In genomic region chr6:5271926-5272325, GRCh38 we compare ENCODE assay signal across 17 cellular contexts. TPM values are rescaled to one million over a fixed set of nuclear protein-coding genes. Genes with fewer than 3 reads are reported as not detected.
DNase-seq lines count a peak whose midpoint lies in the region; ATAC-seq, FAIRE-seq and TF ChIP-seq lines count a peak whose summit lies in the region.
"Had no signal": no experiment of that assay in that cellular context is flagged by ENCODE, and none has a peak within 500 bp of the region (broad histone marks: within the 10 kb centered on the region; RNA-seq: fewer than 3 reads in every experiment).

No MANE protein-coding gene starts in this region.

- intact Hi-C loops in HepG2 (cut with micrococcal nuclease; ENCODE audit: unreplicated experiment) = no loop called here
- intact Hi-C loops in right lobe of liver (cut with DNase I) = no loop called here

- dilution Hi-C loops in keratinocyte (cut with MboI; ENCODE audit: extremely low pct_ligation_motif_present, low sequenced_read_pairs) = no loop called here

- H3K9ac ChIP-seq in HepG2 (ENCODE audit: insufficient read depth, low read depth, low read length) (no peak overlapping the region), keratinocyte (ENCODE audit: control insufficient read depth, extremely low read depth, insufficient read depth, low read length) (no peak overlapping the region)
- H3K9ac ChIP-seq: BLaER1 had no signal

- no peak for TF ChIP-seq RAD21 in HepG2 (CRISPR knock-in tag; IDR thresholded peaks at IDR 0.05)

- no peak overlapping the region for H3K4me2 ChIP-seq in HepG2 (ENCODE audit: low read depth, low read length)
- peak overlapping the region; percentile 20 for H3K4me2 ChIP-seq in keratinocyte (ENCODE audit: control insufficient read depth, extremely low read depth, insufficient read depth, low read depth, low read length)
- H3K4me2 ChIP-seq: BLaER1 had no signal

- TF ChIP-seq EP300 in HepG2 (IDR thresholded peaks at IDR 0.05; ENCODE audit: low read depth in 2 of 2, low read length in 2 of 2) (no peak), HepG2 (CRISPR knock-in tag; IDR thresholded peaks at IDR 0.05; ENCODE audit: borderline replicate concordance) (no peak), upper lobe of left lung (IDR thresholded peaks at IDR 0.05) (no peak)

- CTCF ChIA-PET in HepG2 (lab: Yijun Ruan, JAX; ENCODE audit: low intra/inter-chr PET ratio, low total read pairs) = no interaction called here

- H3K9me3 ChIP-seq in HepG2 (ENCODE audit: low read length) (no peaks in the 10 kb centered on the region), right lobe of liver (no peaks in the 10 kb centered on the region), keratinocyte (ENCODE audit: control insufficient read depth, low read depth, low read length) (no peaks in the 10 kb centered on the region), upper lobe of left lung (no peaks in the 10 kb centered on the region)
- H3K9me3 ChIP-seq: BLaER1 had no signal

- in situ Hi-C loops in HepG2 (cut with HindIII; ENCODE audit: extremely low pct_ligation_motif_present, low pct_unique_long_range_greater_than_20kb) = no loop called here

- BruUV-seq in HepG2 (replicated peaks; lab: Mats Ljungman, UMichigan) = no TSS peak

- no peak overlapping the region for H2AFZ ChIP-seq in HepG2 (ENCODE audit: low read length)
- no peak overlapping the region for H2AFZ ChIP-seq in keratinocyte (ENCODE audit: control insufficient read depth, low read length)

- H3K27me3 ChIP-seq in HepG2 (ENCODE audit: control insufficient read depth in 1 of 2, insufficient read depth in 2 of 2, low read length in 2 of 2) = no peaks in the 10 kb centered on the region
- no peaks in the 10 kb centered on the region for H3K27me3 ChIP-seq in right lobe of liver
- no peaks in the 10 kb centered on the region for H3K27me3 ChIP-seq in keratinocyte (ENCODE audit: control insufficient read depth, extremely low read depth, insufficient read depth, low read length)
- H3K27me3 ChIP-seq in upper lobe of left lung = no peaks in the 10 kb centered on the region
- H3K27me3 ChIP-seq: BLaER1 had no signal

- no peaks in the 10 kb centered on the region for H3K4me1 ChIP-seq in HepG2 (ENCODE audit: insufficient read depth, low read length)
- no peaks in the 10 kb centered on the region for H3K4me1 ChIP-seq in right lobe of liver
- peaks cover 12% of the 10 kb centered on the region for H3K4me1 ChIP-seq in keratinocyte (ENCODE audit: control insufficient read depth, extremely low read depth, insufficient read depth, low read length)
- peaks cover 0 to 3% (median 0%) of the 10 kb centered on the region in 4 donors for H3K4me1 ChIP-seq in upper lobe of left lung
- H3K4me1 ChIP-seq: BLaER1 had no signal

- H4K20me1 ChIP-seq in HepG2 (ENCODE audit: insufficient read depth, low read length) = no peaks in the 10 kb centered on the region
- no peaks in the 10 kb centered on the region for H4K20me1 ChIP-seq in keratinocyte (ENCODE audit: control insufficient read depth, extremely low read depth, insufficient read depth, low read length)
- H4K20me1 ChIP-seq: BLaER1 had no signal

- H3K36me3 ChIP-seq in HepG2 (replicated peaks in 1 of 2; ENCODE audit: control insufficient read depth in 1 of 2, insufficient read depth in 2 of 2, low read length in 2 of 2) (no peaks in the 10 kb centered on the region), right lobe of liver (no peaks in the 10 kb centered on the region), keratinocyte (ENCODE audit: control insufficient read depth in 2 of 2, extremely low read depth in 1 of 2, insufficient read depth in 2 of 2, low read length in 2 of 2) (peaks cover 0 to 1% of the 10 kb centered on the region in 2 experiments), upper lobe of left lung (no peaks in the 10 kb centered on the region)
- H3K36me3 ChIP-seq: BLaER1 had no signal

- no peak for TF ChIP-seq POLR2A in HepG2 (IDR thresholded peaks at IDR 0.05; ENCODE audit: insufficient read depth in 1 of 2, low read depth in 2 of 2, low read length in 2 of 2)
- TF ChIP-seq POLR2A in right lobe of liver (IDR thresholded peaks at IDR 0.05) = no peak
- no peak for TF ChIP-seq POLR2A in upper lobe of left lung (IDR thresholded peaks at IDR 0.05)

- no peak overlapping the region for H3K27ac ChIP-seq in HepG2 (ENCODE audit: extremely low read length, insufficient read depth, low read length)
- H3K27ac ChIP-seq in right lobe of liver = no peak overlapping the region
- H3K27ac ChIP-seq in keratinocyte (ENCODE audit: control insufficient read depth, insufficient read depth, low read length) = peak overlapping the region; percentile 87
- H3K27ac ChIP-seq in upper lobe of left lung = no peak overlapping the region
- H3K27ac ChIP-seq: BLaER1 had no signal

- WGBS in HepG2 (ENCODE audit: low lambda C conversion rate) = 96% methylated on average over 6 of the region's 6 CpGs
- WGBS in right lobe of liver (ENCODE audit: insufficient coverage, low coverage, low lambda C conversion rate, missing lambda C conversion rate) = 93% methylated on average over 6 of the region's 6 CpGs
- 97 to 98% methylated on average over 6 of the region's 6 CpGs for WGBS in upper lobe of left lung, 2 donors

- ATAC-seq in HepG2 (no peak), right lobe of liver (no peak), upper lobe of left lung (ENCODE audit: low FRiP score in 2 of 2) (no peak)
- ATAC-seq: HCT116 had no signal

- DNase-seq in HepG2 (ENCODE audit: low spot score) = no peak
- DNase-seq in right lobe of liver = no peak
- DNase-seq in epithelial cell of esophagus (ENCODE audit: low read depth) = peak; percentile 96
- peak; percentile 52 for DNase-seq in keratinocyte (ENCODE audit: low read depth, low spot score)
- no peak for DNase-seq in GM10266 (ENCODE audit: extremely low spot score)
- DNase-seq in upper lobe of left lung = no peak
- no peak for DNase-seq in mucosa of gallbladder (ENCODE audit: low spot score)
- DNase-seq: 8988T; CD4-positive, alpha-beta memory T cell; DMS153; DMS79; GDM1; GOT3; H7; HFFc6 had no signal

- no peaks in the 10 kb centered on the region for H3K9me1 ChIP-seq in keratinocyte (ENCODE audit: control insufficient read depth, extremely low read depth, insufficient read depth, low read length)

- no peak for TF ChIP-seq CTCF in HepG2 (CRISPR knock-in tag; IDR thresholded peaks at IDR 0.05)
- TF ChIP-seq CTCF in right lobe of liver (IDR thresholded peaks at IDR 0.05) = no peak
- TF ChIP-seq CTCF in epithelial cell of esophagus (IDR thresholded peaks at IDR 0.05; ENCODE audit: insufficient read depth, low read depth, low read length, missing control alignments) = no peak
- no peak for TF ChIP-seq CTCF in keratinocyte (optimal IDR thresholded peaks at IDR 0.05 in 1 of 3, IDR thresholded peaks at IDR 0.05 in 1 of 3, conservative IDR thresholded peaks at IDR 0.05 in 1 of 3; ENCODE audit: extremely low read depth in 1 of 3, insufficient read depth in 2 of 3, low read length in 3 of 3)
- TF ChIP-seq CTCF in GM10266 (IDR thresholded peaks at IDR 0.05; ENCODE audit: control insufficient read depth, insufficient read depth, low read depth, missing control alignments) = no peak
- no peak for TF ChIP-seq CTCF in upper lobe of left lung (IDR thresholded peaks at IDR 0.05)

- no peak overlapping the region for H3K4me3 ChIP-seq in HepG2 (replicated peaks in 1 of 3; ENCODE audit: insufficient read depth in 1 of 3, low read depth in 2 of 3, low read length in 3 of 3)
- H3K4me3 ChIP-seq in right lobe of liver = no peak overlapping the region
- H3K4me3 ChIP-seq in epithelial cell of esophagus (ENCODE audit: low read length) = no peak overlapping the region
- H3K4me3 ChIP-seq in keratinocyte (ENCODE audit: control insufficient read depth in 2 of 3, extremely low read depth in 1 of 3, insufficient read depth in 2 of 3, low read depth in 1 of 3, low read length in 3 of 3) = no peak overlapping the region
- H3K4me3 ChIP-seq in upper lobe of left lung = no peak overlapping the region
- H3K4me3 ChIP-seq: BLaER1 had no signal

- peak; percentile 36 for FAIRE-seq in HepG2 (lab: Jason Lieb, UNC)
- peak; percentile 76 for FAIRE-seq in keratinocyte (lab: Jason Lieb, UNC)

- POLR2A ChIA-PET in HepG2 (lab: Yijun Ruan, JAX) = no interaction called here

- H3K79me2 ChIP-seq in HepG2 (ENCODE audit: insufficient read depth, low read length) (peaks cover 16% of the 10 kb centered on the region), keratinocyte (ENCODE audit: control insufficient read depth, insufficient read depth, low read length) (peaks cover 19% of the 10 kb centered on the region)

RNA-seq across cellular contexts. Expression of gene FARS2, which starts 10.6 kb away (rescaled TPM):
- total RNA-seq in HepG2 (2016; rRNA removed; fragmentation: Illumina TruSeq; extraction: Trizol) = 26.0 and 28.0 TPM in 2 replicates
- total RNA-seq in HepG2 (2016; cell fraction: cytosol; rRNA removed; fragmentation: Illumina TruSeq; extraction: Trizol; ENCODE audit: low read depth) = 38.2 and 38.5 TPM in 2 replicates
- total RNA-seq in HepG2 (2016; cell fraction: insoluble cytoplasmic fraction; rRNA removed; fragmentation: Illumina TruSeq; extraction: Trizol) = 24.7 and 29.3 TPM in 2 replicates
- total RNA-seq in HepG2 (2016; cell fraction: membrane; rRNA removed; fragmentation: Illumina TruSeq; extraction: Trizol) = 21.6 and 25.0 TPM in 2 replicates
- total RNA-seq in HepG2 (2016; cell fraction: nucleus; rRNA removed; fragmentation: Illumina TruSeq; extraction: Trizol) = 29.9 and 30.1 TPM in 2 replicates
- 12.7 and 15.4 TPM in 2 replicates for polyA plus RNA-seq in HepG2 (2011; rRNA removed)
- polyA plus RNA-seq in HepG2 (2011; cell fraction: cytosol; rRNA removed) = 12.8 and 14.3 TPM in 2 replicates
- 8.4 and 10.7 TPM in 2 replicates for polyA plus RNA-seq in HepG2 (2011; cell fraction: nucleus; rRNA removed)
- polyA plus RNA-seq in HepG2 (2012) = 7.3 and 8.6 TPM in 2 replicates
- 6.3 and 6.7 TPM in 2 replicates for polyA plus RNA-seq in HepG2 (2016; cell fraction: cytosol; fragmentation: Illumina TruSeq; extraction: Trizol; ENCODE audit: low read depth)
- polyA plus RNA-seq in HepG2 (2016; cell fraction: insoluble cytoplasmic fraction; fragmentation: Illumina TruSeq; extraction: Trizol; ENCODE audit: low read depth) = 17.7 and 22.2 TPM in 2 replicates
- 7.8 and 8.7 TPM in 2 replicates for polyA plus RNA-seq in HepG2 (2016; cell fraction: membrane; fragmentation: Illumina TruSeq; extraction: Trizol; ENCODE audit: low read depth)
- polyA plus RNA-seq in HepG2 (2016; cell fraction: nucleus; fragmentation: Illumina TruSeq; extraction: Trizol; ENCODE audit: insufficient read depth, low read depth) = 9.7 and 11.7 TPM in 2 replicates
- 53.8 and 71.4 TPM in 2 replicates for polyA minus RNA-seq in HepG2 (2011; rRNA and poly(A)+ RNA removed; ENCODE audit: low replicate concordance)
- 9.6 and 10.5 TPM in 2 replicates for polyA minus RNA-seq in HepG2 (2011; cell fraction: cytosol; rRNA and poly(A)+ RNA removed)
- polyA minus RNA-seq in HepG2 (2011; cell fraction: nucleus; rRNA and poly(A)+ RNA removed) = 54.6 and 59.7 TPM in 2 replicates
- total RNA-seq in right lobe of liver = 10 to 100 TPM in 5 of 6 experiments, 1 to 10 TPM in 1; 7.2 to 12.9 (median 11.7) TPM
- 19.0 to 26.7 TPM (median 21.3 TPM) in 3 replicates for polyA plus RNA-seq in keratinocyte
- 4.5 TPM for polyA plus RNA-seq in keratinocyte (2011; ENCODE audit: low read depth)
- polyA plus RNA-seq in keratinocyte (2011; cell fraction: cytosol; rRNA removed) = 18.9 and 20.0 TPM in 2 replicates
- 19.1 and 19.3 TPM in 2 replicates for polyA plus RNA-seq in keratinocyte (2011; cell fraction: nucleus; rRNA removed)
- polyA plus RNA-seq in keratinocyte (2012; ENCODE audit: low replicate concordance) = 10.0 and 14.7 TPM in 2 replicates
- polyA minus RNA-seq in keratinocyte = 37.4 to 50.5 TPM (median 43.2 TPM) in 3 replicates
- 20.9 TPM for polyA minus RNA-seq in keratinocyte (2011; cell fraction: cytosol; rRNA and poly(A)+ RNA removed)
- 31.3 and 45.8 TPM in 2 replicates for polyA minus RNA-seq in keratinocyte (2011; cell fraction: nucleus; rRNA and poly(A)+ RNA removed)
- 10 to 100 TPM; 16.4 to 34.6 (median 19.9) TPM for total RNA-seq in upper lobe of left lung
- 15.7 TPM for total RNA-seq in mucosa of gallbladder

RNA-seq across cellular contexts. Expression of gene LYRM4, which starts 11.2 kb away (rescaled TPM):
- total RNA-seq in HepG2 (2016; rRNA removed; fragmentation: Illumina TruSeq; extraction: Trizol) = 64.6 and 80.2 TPM in 2 replicates
- 73.1 and 82.6 TPM in 2 replicates for total RNA-seq in HepG2 (2016; cell fraction: cytosol; rRNA removed; fragmentation: Illumina TruSeq; extraction: Trizol; ENCODE audit: low read depth)
- 63.7 and 77.9 TPM in 2 replicates for total RNA-seq in HepG2 (2016; cell fraction: insoluble cytoplasmic fraction; rRNA removed; fragmentation: Illumina TruSeq; extraction: Trizol)
- total RNA-seq in HepG2 (2016; cell fraction: membrane; rRNA removed; fragmentation: Illumina TruSeq; extraction: Trizol) = 106 and 122 TPM in 2 replicates
- 32.6 and 33.3 TPM in 2 replicates for total RNA-seq in HepG2 (2016; cell fraction: nucleus; rRNA removed; fragmentation: Illumina TruSeq; extraction: Trizol)
- polyA plus RNA-seq in HepG2 (2011; rRNA removed) = 57.0 and 67.5 TPM in 2 replicates
- polyA plus RNA-seq in HepG2 (2011; cell fraction: cytosol; rRNA removed) = 51.3 and 61.3 TPM in 2 replicates
- polyA plus RNA-seq in HepG2 (2011; cell fraction: nucleus; rRNA removed) = 14.6 and 17.6 TPM in 2 replicates
- 54.2 and 60.4 TPM in 2 replicates for polyA plus RNA-seq in HepG2 (2012)
- 97.6 and 109 TPM in 2 replicates for polyA plus RNA-seq in HepG2 (2016; cell fraction: cytosol; fragmentation: Illumina TruSeq; extraction: Trizol; ENCODE audit: low read depth)
- polyA plus RNA-seq in HepG2 (2016; cell fraction: insoluble cytoplasmic fraction; fragmentation: Illumina TruSeq; extraction: Trizol; ENCODE audit: low read depth) = 80.7 and 81.4 TPM in 2 replicates
- polyA plus RNA-seq in HepG2 (2016; cell fraction: membrane; fragmentation: Illumina TruSeq; extraction: Trizol; ENCODE audit: low read depth) = 106 and 108 TPM in 2 replicates
- 40.8 and 43.1 TPM in 2 replicates for polyA plus RNA-seq in HepG2 (2016; cell fraction: nucleus; fragmentation: Illumina TruSeq; extraction: Trizol; ENCODE audit: insufficient read depth, low read depth)
- polyA minus RNA-seq in HepG2 (2011; rRNA and poly(A)+ RNA removed; ENCODE audit: low replicate concordance) = 29.2 and 36.0 TPM in 2 replicates
- 18.1 and 22.4 TPM in 2 replicates for polyA minus RNA-seq in HepG2 (2011; cell fraction: cytosol; rRNA and poly(A)+ RNA removed)
- polyA minus RNA-seq in HepG2 (2011; cell fraction: nucleus; rRNA and poly(A)+ RNA removed) = 25.2 and 25.4 TPM in 2 replicates
- total RNA-seq in right lobe of liver = 10 to 100 TPM in 2 of 6 experiments, 1 to 10 TPM in 4; 5.7 to 11.5 (median 8.5) TPM
- polyA plus RNA-seq in keratinocyte = 37.8 to 41.4 TPM (median 41.1 TPM) in 3 replicates
- 43.1 TPM for polyA plus RNA-seq in keratinocyte (2011; ENCODE audit: low read depth)
- polyA plus RNA-seq in keratinocyte (2011; cell fraction: cytosol; rRNA removed) = 38.8 and 53.2 TPM in 2 replicates
- 17.2 and 17.6 TPM in 2 replicates for polyA plus RNA-seq in keratinocyte (2011; cell fraction: nucleus; rRNA removed)
- 22.5 and 30.9 TPM in 2 replicates for polyA plus RNA-seq in keratinocyte (2012; ENCODE audit: low replicate concordance)
- 11.1 to 23.9 TPM (median 20.8 TPM) in 3 replicates for polyA minus RNA-seq in keratinocyte
- polyA minus RNA-seq in keratinocyte (2011; cell fraction: cytosol; rRNA and poly(A)+ RNA removed) = 15.3 TPM
- 7.8 and 11.9 TPM in 2 replicates for polyA minus RNA-seq in keratinocyte (2011; cell fraction: nucleus; rRNA and poly(A)+ RNA removed)
- 10 to 100 TPM in 5 of 6 donors, 1 to 10 TPM in 1; 5.8 to 24.1 (median 15.9) TPM for total RNA-seq in upper lobe of left lung
- total RNA-seq in mucosa of gallbladder = 21.6 TPM

Comparison
In these comparisons a context has a peak if more than half of its experiments do, and no peak if none do; other contexts are left out.
1. DNase-seq: peak in epithelial cell of esophagus (single experiment) and keratinocyte (single experiment); none in HepG2 (single experiment), right lobe of liver (0 of 3), GM10266 (single experiment), upper lobe of left lung (0 of 2) and mucosa of gallbladder (single experiment).